ENCODE assay signal across 8 cellular contexts in genomic region chr6:24678792-24679352, GRCh38. TPM values are rescaled to one million over a fixed set of nuclear protein-coding genes. Genes with fewer than 3 reads are reported as not detected.
"Had no signal": no experiment of that assay in that cellular context is flagged by ENCODE, and none has a peak within 500 bp of the region (broad histone marks: within the 10 kb centered on the region; RNA-seq: fewer than 3 reads in every experiment).

No MANE protein-coding gene starts in this region.

RNA-seq across cellular contexts. Expression of gene KIAA0319, which starts 32.9 kb away (rescaled TPM):
- total RNA-seq: dermis blood vessel endothelial cell, esophagus mucosa, fibroblast of villous mesenchyme, foreskin keratinocyte, gastrocnemius medialis, glomerular endothelial cell had no signal
- polyA plus RNA-seq: foreskin keratinocyte, heart left ventricle, heart right ventricle had no signal
